In genomic region chr11:67508486-67509121, GRCh38 we compare ENCODE assay signal across 8 cellular contexts. TPM values are rescaled to one million over a fixed set of nuclear protein-coding genes. Genes with fewer than 3 reads are reported as not detected.
DNase-seq lines count a peak whose midpoint lies in the region; ATAC-seq and TF ChIP-seq lines count a peak whose summit lies in the region.

No MANE protein-coding gene starts in this region.

- DNase-seq in CMK (ENCODE audit: low read depth): peak; percentile 94
- DNase-seq in GM20000 (ENCODE audit: low spot score): peak; percentile 98
- peak; percentile 90 for DNase-seq in HS-5 (ENCODE audit: low read depth)
- peak; percentile 94 for DNase-seq in NK-92 (lab: John Stamatoyannopoulos, UW; ENCODE audit: unreplicated experiment)
- peak; percentile 97 to 98 for DNase-seq in activated CD8-positive, alpha-beta memory T cell treated with anti-CD3 and anti-CD28 coated beads for 4 hours (ENCODE audit: low read depth in 2 of 2)
- peak; percentile 98 to 100 (median 98) for DNase-seq in effector memory CD8-positive, alpha-beta T cell
- peak; percentile 97 for DNase-seq in mesenchymal stem cell
- DNase-seq in stimulated activated CD8-positive, alpha-beta memory T cell treated with anti-CD3 and anti-CD28 coated beads, Interleukin-12 subunit alpha, Interleukin-12 subunit beta, amount 100 ng/mL, for 24 hours (ENCODE audit: extremely low read depth): peak; percentile 100

- no peaks in the 10 kb centered on the region for H3K9me3 Mint-ChIP-seq in effector memory CD8-positive, alpha-beta T cell

- peak overlapping the region; percentile 75 for H3K4me2 ChIP-seq in mesenchymal stem cell (ENCODE audit: low read length, poor library complexity, severe bottlenecking)

- no peaks in the 10 kb centered on the region for H3K9me3 ChIP-seq in mesenchymal stem cell (ENCODE audit: control insufficient read depth, low read length)

- peak overlapping the region; percentile 94 for H3K9ac ChIP-seq in mesenchymal stem cell (ENCODE audit: low read length)

- peak overlapping the region; percentile 68 for H3K27ac ChIP-seq in mesenchymal stem cell (ENCODE audit: low read length, poor library complexity, severe bottlenecking)

- peaks cover 0 to 13% of the 10 kb centered on the region in 2 experiments for H3K36me3 ChIP-seq in mesenchymal stem cell (ENCODE audit: control insufficient read depth in 1 of 2, insufficient read depth in 2 of 2, low read depth in 1 of 2, low read length in 2 of 2)

- H3K4ac ChIP-seq in mesenchymal stem cell (ENCODE audit: low read depth in 1 of 2, low read length in 2 of 2): peak overlapping the region; percentile 39 to 84

- H3K4me1 Mint-ChIP-seq in effector memory CD8-positive, alpha-beta T cell (ENCODE audit: low read depth in 2 of 2): peaks cover 28 to 35% of the 10 kb centered on the region in 2 donors

- ATAC-seq in effector memory CD8-positive, alpha-beta T cell (replicated peaks): peak; percentile 42

- under 1% methylated on average over 54 of the region's 57 CpGs for WGBS in mesenchymal stem cell

- H3K27ac Mint-ChIP-seq in effector memory CD8-positive, alpha-beta T cell: peak overlapping the region; percentile 97 to 99

- peak overlapping the region; percentile 87 to 90 for H3K18ac ChIP-seq in mesenchymal stem cell (ENCODE audit: low read depth in 1 of 2, low read length in 2 of 2)

- peak overlapping the region in 1 of 2 experiments; percentile 95 for H3K14ac ChIP-seq in mesenchymal stem cell (ENCODE audit: low read length in 2 of 2)

- H3K27me3 ChIP-seq in mesenchymal stem cell (ENCODE audit: control insufficient read depth in 1 of 2, insufficient read depth in 1 of 2, low read length in 2 of 2): peaks cover 0 to 3% of the 10 kb centered on the region in 2 experiments

- H4K91ac ChIP-seq in mesenchymal stem cell (ENCODE audit: low read length): peak overlapping the region; percentile 44

- H3K4me3 Mint-ChIP-seq in effector memory CD8-positive, alpha-beta T cell: peak overlapping the region; percentile 95 to 98

- H3K23ac ChIP-seq in mesenchymal stem cell (ENCODE audit: low read length in 2 of 2): no peak overlapping the region

- peak overlapping the region; percentile 90 for H2AK5ac ChIP-seq in mesenchymal stem cell (ENCODE audit: low read length, severe bottlenecking)

- H2BK12ac ChIP-seq in mesenchymal stem cell (ENCODE audit: low read length in 2 of 2): no peak overlapping the region

- H2BK120ac ChIP-seq in mesenchymal stem cell (ENCODE audit: low read depth, low read length): peak overlapping the region; percentile 39

- H3K36me3 Mint-ChIP-seq in effector memory CD8-positive, alpha-beta T cell (ENCODE audit: insufficient read depth): peaks cover 46% of the 10 kb centered on the region

- TF ChIP-seq CTCF in GM20000 (IDR thresholded peaks at IDR 0.05; ENCODE audit: extremely low read depth, missing control alignments): no peak

- H4K8ac ChIP-seq in mesenchymal stem cell (ENCODE audit: low read length): peak overlapping the region; percentile 89

- H3K4me1 ChIP-seq in mesenchymal stem cell (ENCODE audit: control insufficient read depth, insufficient read depth, low read depth, low read length): peaks cover 30% of the 10 kb centered on the region

- H3K4me3 ChIP-seq in mesenchymal stem cell (ENCODE audit: insufficient read depth in 1 of 2, low read depth in 1 of 2, low read length in 2 of 2): peak overlapping the region; percentile 87 to 90

- H2AFZ ChIP-seq in mesenchymal stem cell (ENCODE audit: low read depth, low read length): peak overlapping the region; percentile 92

- H3K27me3 Mint-ChIP-seq in effector memory CD8-positive, alpha-beta T cell: peaks cover 7 to 12% of the 10 kb centered on the region in 2 donors

- H3K79me1 ChIP-seq in mesenchymal stem cell (replicated peaks; ENCODE audit: low read length, poor library complexity, severe bottlenecking): no peaks in the 10 kb centered on the region

- H2BK15ac ChIP-seq in mesenchymal stem cell (ENCODE audit: low read depth, poor library complexity, severe bottlenecking): peak overlapping the region; percentile 83

- H2BK5ac ChIP-seq in mesenchymal stem cell (ENCODE audit: low read depth, low read length, poor library complexity, severe bottlenecking): peak overlapping the region; percentile 60

RNA-seq across cellular contexts. Expression of gene CDK2AP2, which starts 0.6 kb away (rescaled TPM):
- polyA plus RNA-seq in mesenchymal stem cell (2013, experiment 1 of 2): 40.4 TPM
- polyA plus RNA-seq in mesenchymal stem cell (2013, experiment 2 of 2): 38.7 TPM

RNA-seq across cellular contexts. Expression of gene PITPNM1, which starts 3.4 kb away (rescaled TPM):
- polyA plus RNA-seq in mesenchymal stem cell (2013, experiment 1 of 2): 37.9 TPM
- 33.5 TPM for polyA plus RNA-seq in mesenchymal stem cell (2013, experiment 2 of 2)

RNA-seq across cellular contexts. Expression of gene CABP2, which starts 14.6 kb away (rescaled TPM):
- not detected for polyA plus RNA-seq in mesenchymal stem cell (2013, experiment 1 of 2)
- not detected for polyA plus RNA-seq in mesenchymal stem cell (2013, experiment 2 of 2)

RNA-seq across cellular contexts. Expression of gene AIP, which starts 25.8 kb away (rescaled TPM):
- 36.9 TPM for polyA plus RNA-seq in mesenchymal stem cell (2013, experiment 1 of 2)
- 37.6 TPM for polyA plus RNA-seq in mesenchymal stem cell (2013, experiment 2 of 2)

RNA-seq across cellular contexts. Expression of gene TMEM134, which starts 39.6 kb away (rescaled TPM):
- polyA plus RNA-seq in mesenchymal stem cell (2013, experiment 1 of 2): 32.7 TPM
- 29.2 TPM for polyA plus RNA-seq in mesenchymal stem cell (2013, experiment 2 of 2)

Comparison
In these comparisons a context has a peak if more than half of its experiments do, and no peak if none do; other contexts are left out.
1. Peak in every context shown above with its lines: DNase-seq, ATAC-seq, H3K4me3 ChIP-seq and H3K27ac ChIP-seq.